15 cellular contexts compared by ENCODE assay signal in the genomic region with DNA sequence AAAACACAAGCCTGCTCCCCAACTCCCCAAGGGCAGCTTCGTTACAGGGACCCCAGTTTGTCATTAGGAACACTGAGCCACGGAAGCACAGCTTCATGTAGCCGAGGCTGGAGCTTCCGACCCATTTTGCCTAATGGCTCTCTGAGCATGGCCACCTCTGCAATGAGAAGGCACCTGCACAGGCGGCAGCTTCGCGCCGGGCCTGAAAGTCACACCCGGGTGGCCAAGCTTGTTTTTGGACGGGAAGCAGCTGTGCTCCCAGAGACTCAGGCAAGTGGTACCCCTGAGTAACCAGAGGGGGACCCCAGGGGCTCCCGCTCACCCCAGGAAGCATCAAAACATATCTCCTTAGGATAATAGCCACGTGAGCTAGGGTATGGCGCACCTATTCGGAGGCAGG.
A peak's percentile ranks its signal among the peaks of the same experiment; 100 is the strongest.
DNase-seq lines count a peak whose midpoint lies in the region; ATAC-seq, FAIRE-seq and TF ChIP-seq lines count a peak whose summit lies in the region.
"Had no signal": no experiment of that assay in that cellular context is flagged by ENCODE, and none has a peak within 500 bp of the region (broad histone marks: within the 10 kb centered on the region; RNA-seq: fewer than 3 reads in every experiment).

No MANE protein-coding gene starts in this region.

- H3K27ac Mint-ChIP-seq in activated T-cell treated with anti-CD3 and anti-CD28 coated beads, Interleukin-2, amount 50 U/mL, for 24 hours = peak overlapping the region; percentile 76
- peak overlapping the region; percentile 42 for H3K27ac Mint-ChIP-seq in activated CD4-positive, alpha-beta memory T cell treated with anti-CD3 and anti-CD28 coated beads for 36 hours

- peaks cover 43% of the 10 kb centered on the region for H3K36me3 Mint-ChIP-seq in activated T-cell treated with anti-CD3 and anti-CD28 coated beads, Interleukin-2, amount 50 U/mL, for 24 hours (ENCODE audit: low read depth)
- peaks cover 3% of the 10 kb centered on the region for H3K36me3 Mint-ChIP-seq in activated CD4-positive, alpha-beta memory T cell treated with anti-CD3 and anti-CD28 coated beads for 36 hours

- POLR2A ChIA-PET in activated CD4-positive, alpha-beta memory T cell treated with anti-CD3 and anti-CD28 coated beads for 36 hours (lab: Charles Lee) = interaction anchor here (1.3 to 1.4 kb wide), 2 partner anchors 42 to 55 kb away, joined by 4 to 6 read pairs; no protein-coding TSS in a partner anchor

- H3K4me3 Mint-ChIP-seq in activated T-cell treated with anti-CD3 and anti-CD28 coated beads, Interleukin-2, amount 50 U/mL, for 24 hours = no peak overlapping the region
- no peak overlapping the region for H3K4me3 Mint-ChIP-seq in activated CD4-positive, alpha-beta memory T cell treated with anti-CD3 and anti-CD28 coated beads for 36 hours

- H3K4me1 Mint-ChIP-seq in activated T-cell treated with anti-CD3 and anti-CD28 coated beads, Interleukin-2, amount 50 U/mL, for 24 hours (ENCODE audit: low read depth) = peaks cover 90% of the 10 kb centered on the region
- H3K4me1 Mint-ChIP-seq in activated CD4-positive, alpha-beta memory T cell treated with anti-CD3 and anti-CD28 coated beads for 36 hours (ENCODE audit: low read depth) = peaks cover 82% of the 10 kb centered on the region

- WGBS in thyroid gland, 2 donors = 56 to 88% methylated on average over 4 to 14 of the region's 14 CpGs

- peaks cover 8 to 46% of the 10 kb centered on the region in 2 donors for H3K4me1 ChIP-seq in left lung
- H3K4me1 ChIP-seq in thyroid gland = peaks cover 39 to 46% of the 10 kb centered on the region in 2 donors

- TF ChIP-seq CTCF in left lung (IDR thresholded peaks at IDR 0.05) = no peak
- TF ChIP-seq CTCF in thyroid gland (IDR thresholded peaks at IDR 0.05) = no peak

- H3K27me3 Mint-ChIP-seq in activated T-cell treated with anti-CD3 and anti-CD28 coated beads, Interleukin-2, amount 50 U/mL, for 24 hours = no peaks in the 10 kb centered on the region
- no peaks in the 10 kb centered on the region for H3K27me3 Mint-ChIP-seq in activated CD4-positive, alpha-beta memory T cell treated with anti-CD3 and anti-CD28 coated beads for 36 hours

- H3K36me3 ChIP-seq in left lung (peaks cover 0 to 9% of the 10 kb centered on the region in 2 donors), thyroid gland (no peaks in the 10 kb centered on the region)
- H3K36me3 ChIP-seq: ovary had no signal

- FAIRE-seq in H54 (lab: Jason Lieb, UNC) = no peak
- FAIRE-seq: GM12892 had no signal

- H3K27me3 ChIP-seq in left lung (no peaks in the 10 kb centered on the region), thyroid gland (no peaks in the 10 kb centered on the region)
- H3K27me3 ChIP-seq: ovary had no signal

- no peak overlapping the region for H3K4me3 ChIP-seq in left lung
- H3K4me3 ChIP-seq in thyroid gland (replicated peaks in 1 of 3) = no peak overlapping the region
- H3K4me3 ChIP-seq: ovary had no signal

- TF ChIP-seq POLR2A in thyroid gland (IDR thresholded peaks at IDR 0.05) = no peak
- TF ChIP-seq POLR2A in H54 (IDR thresholded peaks at IDR 0.05; ENCODE audit: low read depth, low read length) = no peak

- H3K27ac ChIP-seq in left lung (peak overlapping the region; percentile 1 to 42), thyroid gland (peak overlapping the region; percentile 64 to 74 (median 71))

- CTCF ChIA-PET in activated CD4-positive, alpha-beta memory T cell treated with anti-CD3 and anti-CD28 coated beads for 36 hours (lab: Charles Lee) = interaction anchor here (0.8 to 3.7 kb wide), 11 partner anchors 9 to 269 kb away, joined by 3 to 50 read pairs (median 4); partner anchors contain the start of gene CAPZB

- intact Hi-C loops in activated CD4-positive, alpha-beta memory T cell treated with anti-CD3 and anti-CD28 coated beads for 36 hours (cut with micrococcal nuclease) = no loop called here
- intact Hi-C loops in left lung (cut with DNase I) = no loop called here
- intact Hi-C loops in thyroid gland (cut with DNase I) = loop anchor here (5.0 to 10.0 kb wide), 2 partner anchors 92 to 204 kb away; partner anchors contain the start of gene CAPZB

- H3K9me3 Mint-ChIP-seq in activated T-cell treated with anti-CD3 and anti-CD28 coated beads, Interleukin-2, amount 50 U/mL, for 24 hours = no peaks in the 10 kb centered on the region
- no peaks in the 10 kb centered on the region for H3K9me3 Mint-ChIP-seq in activated CD4-positive, alpha-beta memory T cell treated with anti-CD3 and anti-CD28 coated beads for 36 hours

- no peak for DNase-seq in activated T-cell treated with anti-CD3 and anti-CD28 coated beads, Interleukin-2, amount 50 U/mL, for 24 hours
- DNase-seq in activated T-cell treated with anti-CD3 and anti-CD28 coated beads for 4 hours (no peak), left lung (no peak), thyroid gland (peak; percentile 51 to 58), hippocampal formation (lab: John Stamatoyannopoulos, UW) (no peak), NCI-H446 treated with DMSO at 0.1 percent for 48 hours (lab: John Stamatoyannopoulos, UW) (no peak), H54 (ENCODE audit: insufficient read length, low spot score) (no peak)
- DNase-seq in activated CD4-positive, alpha-beta memory T cell treated with anti-CD3 and anti-CD28 coated beads for 36 hours = no peak
- DNase-seq: DMS153; NCI-H1048; NCI-H226; stimulated activated CD4-positive, alpha-beta T cell treated with anti-CD3 and anti-CD28 coated beads, Interleukin-15, amount 100 ng/mL, for 24 hours; T1000 had no signal

- ATAC-seq in left lung = no peak

- H3K9me3 ChIP-seq in left lung (no peaks in the 10 kb centered on the region), thyroid gland (no peaks in the 10 kb centered on the region)
- H3K9me3 ChIP-seq: ovary had no signal

Comparison
In these comparisons a context has a peak if more than half of its experiments do, and no peak if none do; other contexts are left out.
1. DNase-seq: peak in thyroid gland (2 of 2); none in activated T-cell treated with anti-CD3 and anti-CD28 coated beads, Interleukin-2, amount 50 U/mL, for 24 hours (single experiment), activated T-cell treated with anti-CD3 and anti-CD28 coated beads for 4 hours (single experiment), activated CD4-positive, alpha-beta memory T cell treated with anti-CD3 and anti-CD28 coated beads for 36 hours (single experiment), left lung (0 of 2), hippocampal formation (0 of 2), NCI-H446 treated with DMSO at 0.1 percent for 48 hours (single experiment) and H54 (single experiment).